In the genomic region with DNA sequence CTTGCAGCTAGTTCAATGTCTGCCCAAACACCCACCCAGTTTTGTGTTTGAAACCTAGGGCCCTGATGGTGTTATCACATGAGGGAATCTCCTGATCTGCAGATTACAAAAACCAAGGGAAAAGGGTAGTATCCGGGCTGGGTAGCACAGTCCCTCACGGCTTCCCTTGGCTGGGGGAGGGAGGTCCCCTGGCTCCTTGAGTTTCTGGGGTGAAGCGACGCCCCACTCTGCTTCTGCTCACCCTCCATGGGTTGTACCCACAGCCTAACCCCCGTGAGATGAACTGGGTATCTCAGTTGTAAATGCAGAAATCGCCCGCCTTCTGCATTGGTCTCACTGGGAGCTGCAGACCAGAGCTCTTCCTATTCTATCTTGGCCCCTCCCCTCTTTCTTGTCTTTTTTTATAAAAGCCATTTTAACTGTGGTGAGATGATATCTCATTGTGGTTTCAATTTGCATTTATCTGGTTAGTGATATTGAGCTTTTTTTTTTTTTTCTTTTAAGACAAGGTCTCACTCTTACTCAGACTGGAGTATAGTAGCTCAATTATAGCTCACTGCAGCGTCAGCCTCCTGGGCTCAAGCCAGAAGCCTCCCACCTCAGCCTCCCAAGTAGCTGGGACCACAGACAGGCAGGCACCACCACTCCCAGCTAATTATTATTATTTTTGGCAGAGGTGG, we compare ENCODE assay signal across 11 cellular contexts.
A peak's percentile ranks its signal among the peaks of the same experiment; 100 is the strongest.
DNase-seq lines count a peak whose midpoint lies in the region; ATAC-seq and TF ChIP-seq lines count a peak whose summit lies in the region.
"Had no signal": no experiment of that assay in that cellular context is flagged by ENCODE, and none has a peak within 500 bp of the region (broad histone marks: within the 10 kb centered on the region; RNA-seq: fewer than 3 reads in every experiment).

No MANE protein-coding gene starts in this region.

- TF ChIP-seq CTCF in chondrocyte (IDR thresholded peaks at IDR 0.05): no peak

- peak; percentile 43 for ATAC-seq in GM18868 (IDR thresholded peaks at IDR 0.05; ENCODE audit: unreplicated experiment)
- peak; percentile 93 for ATAC-seq in T-helper 17 cell
- no peak for ATAC-seq in GM19452 (IDR thresholded peaks at IDR 0.05; ENCODE audit: unreplicated experiment)
- ATAC-seq: gastrocnemius medialis had no signal

- peak overlapping the region; percentile 83 for H3K4me3 Mint-ChIP-seq in T-helper 17 cell
- no peak overlapping the region for H3K4me3 Mint-ChIP-seq in chondrocyte (ENCODE audit: unreplicated experiment)

- DNase-seq in T-helper 17 cell (peak in 1 of 3 donors; percentile 15), NCI-H446 treated with DMSO at 0.1 percent for 48 hours (lab: John Stamatoyannopoulos, UW) (no peak), chondrocyte (ENCODE audit: low spot score) (no peak), NCI-H2171 (lab: John Stamatoyannopoulos, UW) (no peak)
- DNase-seq in activated naive CD4-positive, alpha-beta T cell treated with anti-CD3 and anti-CD28 coated beads, Interleukin-2, amount 50 U/mL, for 16 hours: peak; percentile 58
- peak; percentile 46 for DNase-seq in stimulated activated CD4-positive, alpha-beta T cell treated with anti-CD3 and anti-CD28 coated beads, Interleukin-4, amount 100 ng/mL, for 1 hour
- DNase-seq: EL, gastrocnemius medialis, uterus had no signal

- H3K9me3 ChIP-seq in T-helper 17 cell (ENCODE audit: control insufficient read depth, low read length, poor library complexity, severe bottlenecking): peaks cover 4% of the 10 kb centered on the region
- H3K9me3 ChIP-seq: gastrocnemius medialis, uterus had no signal

- H3K9me3 Mint-ChIP-seq in chondrocyte (ENCODE audit: low read depth): peaks cover 22% of the 10 kb centered on the region

- H3K4me1 Mint-ChIP-seq in T-helper 17 cell (peaks cover 17% of the 10 kb centered on the region), chondrocyte (ENCODE audit: low read depth) (peaks cover 7% of the 10 kb centered on the region)

- peaks cover 6% of the 10 kb centered on the region for H3K36me3 Mint-ChIP-seq in T-helper 17 cell (ENCODE audit: low read depth)
- peaks cover 15% of the 10 kb centered on the region for H3K36me3 Mint-ChIP-seq in chondrocyte (ENCODE audit: low read depth)

- H3K27ac Mint-ChIP-seq in T-helper 17 cell (no peak overlapping the region), chondrocyte (ENCODE audit: unreplicated experiment) (no peak overlapping the region)

- H3K27me3 Mint-ChIP-seq in T-helper 17 cell (peaks cover 59% of the 10 kb centered on the region), chondrocyte (ENCODE audit: low read depth) (no peaks in the 10 kb centered on the region)

Comparison
In these comparisons a context has a peak if more than half of its experiments do, and no peak if none do; other contexts are left out.
1. DNase-seq: peak in activated naive CD4-positive, alpha-beta T cell treated with anti-CD3 and anti-CD28 coated beads, Interleukin-2, amount 50 U/mL, for 16 hours (single experiment) and stimulated activated CD4-positive, alpha-beta T cell treated with anti-CD3 and anti-CD28 coated beads, Interleukin-4, amount 100 ng/mL, for 1 hour (single experiment); none in NCI-H446 treated with DMSO at 0.1 percent for 48 hours (single experiment), chondrocyte (single experiment) and NCI-H2171 (single experiment).